In genomic region chr19:56594783-56595547, GRCh38 we compare ENCODE assay signal across 1 cellular context.
TF ChIP-seq lines count a peak whose summit lies in the region.

Gene ZNF71 (plus strand): TSS chr19:56595302. CDS start chr19:56601559, 6,257 bp downstream.

TF ChIP-seq in HepG2, 621 proteins besides CTCF, POLR2A, EP300 and RAD21 (continued from another document and continues in another):
- TF ChIP-seq, protein P1, sequence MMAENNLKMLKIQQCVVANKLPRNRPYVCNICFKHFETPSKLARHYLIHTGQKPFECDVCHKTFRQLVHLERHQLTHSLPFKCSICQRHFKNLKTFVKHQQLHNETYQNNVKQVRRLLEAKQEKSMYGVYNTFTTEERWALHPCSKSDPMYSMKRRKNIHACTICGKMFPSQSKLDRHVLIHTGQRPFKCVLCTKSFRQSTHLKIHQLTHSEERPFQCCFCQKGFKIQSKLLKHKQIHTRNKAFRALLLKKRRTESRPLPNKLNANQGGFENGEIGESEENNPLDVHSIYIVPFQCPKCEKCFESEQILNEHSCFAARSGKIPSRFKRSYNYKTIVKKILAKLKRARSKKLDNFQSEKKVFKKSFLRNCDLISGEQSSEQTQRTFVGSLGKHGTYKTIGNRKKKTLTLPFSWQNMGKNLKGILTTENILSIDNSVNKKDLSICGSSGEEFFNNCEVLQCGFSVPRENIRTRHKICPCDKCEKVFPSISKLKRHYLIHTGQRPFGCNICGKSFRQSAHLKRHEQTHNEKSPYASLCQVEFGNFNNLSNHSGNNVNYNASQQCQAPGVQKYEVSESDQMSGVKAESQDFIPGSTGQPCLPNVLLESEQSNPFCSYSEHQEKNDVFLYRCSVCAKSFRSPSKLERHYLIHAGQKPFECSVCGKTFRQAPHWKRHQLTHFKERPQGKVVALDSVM (CRISPR knock-in tag; IDR thresholded peaks at IDR 0.05), result peak; percentile 94
- TF ChIP-seq SIN3A (IDR thresholded peaks at IDR 0.05; ENCODE audit: borderline replicate concordance, low read depth, low read length) (no peak), ZFX (CRISPR knock-in tag; IDR thresholded peaks at IDR 0.05; ENCODE audit: low read depth) (peak; percentile 98), FOXO1 (CRISPR knock-in tag; IDR thresholded peaks at IDR 0.05) (0 out of 2 replicates have a peak, but pooled peaks have one; percentile 8), FOXC1 (CRISPR knock-in tag; IDR thresholded peaks at IDR 0.05; ENCODE audit: borderline replicate concordance) (peak; percentile 63; the same call in 1 of the 2 replicates), ZNF382 (CRISPR knock-in tag; IDR thresholded peaks at IDR 0.05; ENCODE audit: borderline replicate concordance) (no peak), NKX3-1 (CRISPR knock-in tag; IDR thresholded peaks at IDR 0.05) (0 out of 2 replicates have a peak, but pooled peaks have one; percentile 24), RFX5 (IDR thresholded peaks at IDR 0.05; ENCODE audit: low read depth, low read length) (no peak), ZNF256 (CRISPR knock-in tag; conservative IDR thresholded peaks at IDR 0.05) (0 out of 2 replicates have a peak, but pooled peaks have one; percentile 50), SOX5 (CRISPR knock-in tag; IDR thresholded peaks at IDR 0.05; ENCODE audit: borderline replicate concordance) (no peak), RFXAP (CRISPR knock-in tag; IDR thresholded peaks at IDR 0.05; ENCODE audit: borderline replicate concordance) (no peak), FIP1L1 (IDR thresholded peaks at IDR 0.05; ENCODE audit: borderline replicate concordance, insufficient read depth, low read depth, low read length) (no peak), KMT2B (CRISPR knock-in tag; IDR thresholded peaks at IDR 0.05) (no peak), BRD4 (CRISPR knock-in tag; IDR thresholded peaks at IDR 0.05) (no peak; the same call in 1 of the 2 replicates), ZNF558 (CRISPR knock-in tag; IDR thresholded peaks at IDR 0.05; ENCODE audit: borderline replicate concordance) (no peak), SSRP1 (CRISPR knock-in tag; IDR thresholded peaks at IDR 0.05) (no peak), ZNF318 (CRISPR knock-in tag; IDR thresholded peaks at IDR 0.05) (no peak), MXD3 (CRISPR knock-in tag; IDR thresholded peaks at IDR 0.05) (peak; percentile 71), ZNF547 (CRISPR knock-in tag; IDR thresholded peaks at IDR 0.05) (peak; percentile 96), RARA (CRISPR knock-in tag; IDR thresholded peaks at IDR 0.05) (0 out of 2 replicates have a peak, but pooled peaks have one; percentile 23), RNF2 (conservative IDR thresholded peaks at IDR 0.05; ENCODE audit: low read depth) (no peak), PRMT3 (CRISPR knock-in tag; IDR thresholded peaks at IDR 0.05; ENCODE audit: borderline replicate concordance, low read depth) (no peak), SOX6 (IDR thresholded peaks at IDR 0.05) (no peak), SOX6 (CRISPR knock-in tag; IDR thresholded peaks at IDR 0.05) (0 out of 2 replicates have a peak, but pooled peaks have one; percentile 37), PRPF4 (IDR thresholded peaks at IDR 0.05; ENCODE audit: low read depth, low read length, poor library complexity, severe bottlenecking) (no peak), MYPOP (CRISPR knock-in tag; IDR thresholded peaks at IDR 0.05) (peak; percentile 23; the same call in 1 of the 2 replicates), NFIB (CRISPR knock-in tag; IDR thresholded peaks at IDR 0.05; ENCODE audit: borderline replicate concordance) (no peak)
- TF ChIP-seq, protein P2, sequence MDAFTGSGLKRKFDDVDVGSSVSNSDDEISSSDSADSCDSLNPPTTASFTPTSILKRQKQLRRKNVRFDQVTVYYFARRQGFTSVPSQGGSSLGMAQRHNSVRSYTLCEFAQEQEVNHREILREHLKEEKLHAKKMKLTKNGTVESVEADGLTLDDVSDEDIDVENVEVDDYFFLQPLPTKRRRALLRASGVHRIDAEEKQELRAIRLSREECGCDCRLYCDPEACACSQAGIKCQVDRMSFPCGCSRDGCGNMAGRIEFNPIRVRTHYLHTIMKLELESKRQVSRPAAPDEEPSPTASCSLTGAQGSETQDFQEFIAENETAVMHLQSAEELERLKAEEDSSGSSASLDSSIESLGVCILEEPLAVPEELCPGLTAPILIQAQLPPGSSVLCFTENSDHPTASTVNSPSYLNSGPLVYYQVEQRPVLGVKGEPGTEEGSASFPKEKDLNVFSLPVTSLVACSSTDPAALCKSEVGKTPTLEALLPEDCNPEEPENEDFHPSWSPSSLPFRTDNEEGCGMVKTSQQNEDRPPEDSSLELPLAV (CRISPR knock-in tag; conservative IDR thresholded peaks at IDR 0.05; ENCODE audit: low read depth), result no peak
- TF ChIP-seq, protein P3, sequence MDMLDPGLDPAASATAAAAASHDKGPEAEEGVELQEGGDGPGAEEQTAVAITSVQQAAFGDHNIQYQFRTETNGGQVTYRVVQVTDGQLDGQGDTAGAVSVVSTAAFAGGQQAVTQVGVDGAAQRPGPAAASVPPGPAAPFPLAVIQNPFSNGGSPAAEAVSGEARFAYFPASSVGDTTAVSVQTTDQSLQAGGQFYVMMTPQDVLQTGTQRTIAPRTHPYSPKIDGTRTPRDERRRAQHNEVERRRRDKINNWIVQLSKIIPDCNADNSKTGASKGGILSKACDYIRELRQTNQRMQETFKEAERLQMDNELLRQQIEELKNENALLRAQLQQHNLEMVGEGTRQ (IDR thresholded peaks at IDR 0.05; ENCODE audit: low read depth, low read length), result no peak
- TF ChIP-seq, protein P3 (CRISPR knock-in tag; IDR thresholded peaks at IDR 0.05; ENCODE audit: borderline replicate concordance), result no peak
- TF ChIP-seq, protein P4, sequence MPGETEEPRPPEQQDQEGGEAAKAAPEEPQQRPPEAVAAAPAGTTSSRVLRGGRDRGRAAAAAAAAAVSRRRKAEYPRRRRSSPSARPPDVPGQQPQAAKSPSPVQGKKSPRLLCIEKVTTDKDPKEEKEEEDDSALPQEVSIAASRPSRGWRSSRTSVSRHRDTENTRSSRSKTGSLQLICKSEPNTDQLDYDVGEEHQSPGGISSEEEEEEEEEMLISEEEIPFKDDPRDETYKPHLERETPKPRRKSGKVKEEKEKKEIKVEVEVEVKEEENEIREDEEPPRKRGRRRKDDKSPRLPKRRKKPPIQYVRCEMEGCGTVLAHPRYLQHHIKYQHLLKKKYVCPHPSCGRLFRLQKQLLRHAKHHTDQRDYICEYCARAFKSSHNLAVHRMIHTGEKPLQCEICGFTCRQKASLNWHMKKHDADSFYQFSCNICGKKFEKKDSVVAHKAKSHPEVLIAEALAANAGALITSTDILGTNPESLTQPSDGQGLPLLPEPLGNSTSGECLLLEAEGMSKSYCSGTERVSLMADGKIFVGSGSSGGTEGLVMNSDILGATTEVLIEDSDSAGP (CRISPR knock-in tag; IDR thresholded peaks at IDR 0.05; ENCODE audit: borderline replicate concordance), result peak; percentile 82; the same call in 1 of the 2 replicates
- TF ChIP-seq, protein P5, sequence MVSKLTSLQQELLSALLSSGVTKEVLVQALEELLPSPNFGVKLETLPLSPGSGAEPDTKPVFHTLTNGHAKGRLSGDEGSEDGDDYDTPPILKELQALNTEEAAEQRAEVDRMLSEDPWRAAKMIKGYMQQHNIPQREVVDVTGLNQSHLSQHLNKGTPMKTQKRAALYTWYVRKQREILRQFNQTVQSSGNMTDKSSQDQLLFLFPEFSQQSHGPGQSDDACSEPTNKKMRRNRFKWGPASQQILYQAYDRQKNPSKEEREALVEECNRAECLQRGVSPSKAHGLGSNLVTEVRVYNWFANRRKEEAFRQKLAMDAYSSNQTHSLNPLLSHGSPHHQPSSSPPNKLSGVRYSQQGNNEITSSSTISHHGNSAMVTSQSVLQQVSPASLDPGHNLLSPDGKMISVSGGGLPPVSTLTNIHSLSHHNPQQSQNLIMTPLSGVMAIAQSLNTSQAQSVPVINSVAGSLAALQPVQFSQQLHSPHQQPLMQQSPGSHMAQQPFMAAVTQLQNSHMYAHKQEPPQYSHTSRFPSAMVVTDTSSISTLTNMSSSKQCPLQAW (CRISPR knock-in tag; IDR thresholded peaks at IDR 0.05), result peak; percentile 33; the same call in 1 of the 2 replicates
- TF ChIP-seq, protein P6, sequence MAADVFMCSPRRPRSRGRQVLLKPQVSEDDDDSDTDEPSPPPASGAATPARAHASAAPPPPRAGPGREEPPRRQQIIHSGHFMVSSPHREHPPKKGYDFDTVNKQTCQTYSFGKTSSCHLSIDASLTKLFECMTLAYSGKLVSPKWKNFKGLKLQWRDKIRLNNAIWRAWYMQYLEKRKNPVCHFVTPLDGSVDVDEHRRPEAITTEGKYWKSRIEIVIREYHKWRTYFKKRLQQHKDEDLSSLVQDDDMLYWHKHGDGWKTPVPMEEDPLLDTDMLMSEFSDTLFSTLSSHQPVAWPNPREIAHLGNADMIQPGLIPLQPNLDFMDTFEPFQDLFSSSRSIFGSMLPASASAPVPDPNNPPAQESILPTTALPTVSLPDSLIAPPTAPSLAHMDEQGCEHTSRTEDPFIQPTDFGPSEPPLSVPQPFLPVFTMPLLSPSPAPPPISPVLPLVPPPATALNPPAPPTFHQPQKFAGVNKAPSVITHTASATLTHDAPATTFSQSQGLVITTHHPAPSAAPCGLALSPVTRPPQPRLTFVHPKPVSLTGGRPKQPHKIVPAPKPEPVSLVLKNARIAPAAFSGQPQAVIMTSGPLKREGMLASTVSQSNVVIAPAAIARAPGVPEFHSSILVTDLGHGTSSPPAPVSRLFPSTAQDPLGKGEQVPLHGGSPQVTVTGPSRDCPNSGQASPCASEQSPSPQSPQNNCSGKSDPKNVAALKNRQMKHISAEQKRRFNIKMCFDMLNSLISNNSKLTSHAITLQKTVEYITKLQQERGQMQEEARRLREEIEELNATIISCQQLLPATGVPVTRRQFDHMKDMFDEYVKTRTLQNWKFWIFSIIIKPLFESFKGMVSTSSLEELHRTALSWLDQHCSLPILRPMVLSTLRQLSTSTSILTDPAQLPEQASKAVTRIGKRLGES (CRISPR knock-in tag; IDR thresholded peaks at IDR 0.05; ENCODE audit: borderline replicate concordance), result no peak
- TF ChIP-seq, protein P7, sequence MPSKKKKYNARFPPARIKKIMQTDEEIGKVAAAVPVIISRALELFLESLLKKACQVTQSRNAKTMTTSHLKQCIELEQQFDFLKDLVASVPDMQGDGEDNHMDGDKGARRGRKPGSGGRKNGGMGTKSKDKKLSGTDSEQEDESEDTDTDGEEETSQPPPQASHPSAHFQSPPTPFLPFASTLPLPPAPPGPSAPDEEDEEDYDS (CRISPR knock-in tag; IDR thresholded peaks at IDR 0.05), result no peak
